In genomic region chr20:25487306-25487705, GRCh38 we compare ENCODE assay signal across 1 cellular context.
TF ChIP-seq lines count a peak whose summit lies in the region.

No MANE protein-coding gene starts in this region.

TF ChIP-seq in GM23338, 12 proteins besides CTCF, POLR2A, EP300 and RAD21 (continued from another document):
- TF ChIP-seq ZNF462 (CRISPR knock-in tag; IDR thresholded peaks at IDR 0.05) (no peak), ZNF331 (CRISPR knock-in tag; IDR thresholded peaks at IDR 0.05; ENCODE audit: low read depth) (no peak), STAT1 (IDR thresholded peaks at IDR 0.05; ENCODE audit: unreplicated experiment) (no peak)
